In genomic region chr1:212677136-212677535, GRCh38 we compare ENCODE assay signal across 21 cellular contexts. TPM values are rescaled to one million over a fixed set of nuclear protein-coding genes. Genes with fewer than 3 reads are reported as not detected.
DNase-seq lines count a peak whose midpoint lies in the region; ATAC-seq and TF ChIP-seq lines count a peak whose summit lies in the region.
"Had no signal": no experiment of that assay in that cellular context is flagged by ENCODE, and none has a peak within 500 bp of the region (broad histone marks: within the 10 kb centered on the region; RNA-seq: fewer than 3 reads in every experiment).

No MANE protein-coding gene starts in this region.

- peaks cover 47% of the 10 kb centered on the region for H3K4me1 Mint-ChIP-seq in activated CD8-positive, alpha-beta memory T cell treated with anti-CD3 and anti-CD28 coated beads, Interleukin-2, amount 10 ng/mL, durations not matched to agents 7 days and 5 days
- H3K4me1 Mint-ChIP-seq in glutamatergic neuron (ENCODE audit: low read depth, unreplicated experiment): peaks cover 12% of the 10 kb centered on the region
- H3K4me1 Mint-ChIP-seq in activated CD4-positive, alpha-beta memory T cell treated with anti-CD3 and anti-CD28 coated beads, Interleukin-2, amount 10 ng/mL, durations not matched to agents 7 days and 5 days: peaks cover 43% of the 10 kb centered on the region

- TF ChIP-seq POLR2A in gastrocnemius medialis (IDR thresholded peaks at IDR 0.05): no peak

- H3K36me3 ChIP-seq in OCI-LY7 (ENCODE audit: insufficient read depth, low read length) (no peaks in the 10 kb centered on the region), gastrocnemius medialis (no peaks in the 10 kb centered on the region)
- H3K36me3 ChIP-seq: BLaER1 treated with 17β-estradiol and CSF1 and Interleukin-3, amounts not matched to agents 10 nM and 100 nM; MG63 had no signal

- no peaks in the 10 kb centered on the region for H3K79me2 ChIP-seq in OCI-LY7 (ENCODE audit: insufficient read depth, low read depth, low read length)

- H3K9me2 ChIP-seq in OCI-LY7 (ENCODE audit: insufficient read depth, low read length): no peaks in the 10 kb centered on the region

- H2AFZ ChIP-seq in OCI-LY7 (ENCODE audit: low read length): no peak overlapping the region

- H4K20me1 ChIP-seq in OCI-LY7 (ENCODE audit: insufficient read depth, low read length): no peaks in the 10 kb centered on the region
- H4K20me1 ChIP-seq: BLaER1 treated with 17β-estradiol and CSF1 and Interleukin-3, amounts not matched to agents 10 nM and 100 nM had no signal

- ATAC-seq in activated CD8-positive, alpha-beta memory T cell treated with anti-CD3 and anti-CD28 coated beads, Interleukin-2, amount 10 ng/mL, durations not matched to agents 7 days and 5 days: no peak
- no peak for ATAC-seq in GM19467 (IDR thresholded peaks at IDR 0.05; ENCODE audit: unreplicated experiment)
- ATAC-seq in gastrocnemius medialis: no peak

- peaks cover 2% of the 10 kb centered on the region for H3K36me3 Mint-ChIP-seq in activated CD8-positive, alpha-beta memory T cell treated with anti-CD3 and anti-CD28 coated beads, Interleukin-2, amount 10 ng/mL, durations not matched to agents 7 days and 5 days
- no peaks in the 10 kb centered on the region for H3K36me3 Mint-ChIP-seq in glutamatergic neuron (ENCODE audit: unreplicated experiment)
- H3K36me3 Mint-ChIP-seq in activated CD4-positive, alpha-beta memory T cell treated with anti-CD3 and anti-CD28 coated beads, Interleukin-2, amount 10 ng/mL, durations not matched to agents 7 days and 5 days (ENCODE audit: low read depth): no peaks in the 10 kb centered on the region
- H3K36me3 Mint-ChIP-seq: CD8-positive, alpha-beta memory T cell had no signal

- in situ Hi-C loops in gastrocnemius medialis (cut with MboI; ENCODE audit: low sequenced_read_pairs in 4 of 4): no loop called here

- H3K27ac ChIP-seq in OCI-LY7 (ENCODE audit: low read depth, low read length, poor library complexity, severe bottlenecking) (no peak overlapping the region), gastrocnemius medialis (no peak overlapping the region)

- BruUV-seq in OCI-LY7 (replicated peaks; lab: Mats Ljungman, UMichigan): no TSS peak

- H3K27me3 ChIP-seq in gastrocnemius medialis: no peaks in the 10 kb centered on the region
- H3K27me3 ChIP-seq: BLaER1 treated with 17β-estradiol and CSF1 and Interleukin-3, amounts not matched to agents 10 nM and 100 nM had no signal

- TF ChIP-seq CTCF in GM12873 (IDR thresholded peaks at IDR 0.05; ENCODE audit: insufficient read depth, low read depth, low read length, missing control alignments) (peak; percentile 8), OCI-LY7 (conservative IDR thresholded peaks at IDR 0.05; ENCODE audit: low read length) (peak; percentile 32; the same call in 1 of the 2 replicates), glutamatergic neuron (IDR thresholded peaks at IDR 0.05; ENCODE audit: partially characterized antibody, unreplicated experiment) (no peak), gastrocnemius medialis (IDR thresholded peaks at IDR 0.05 in 4 of 5, conservative IDR thresholded peaks at IDR 0.05 in 1 of 5) (no peak)

- no peaks in the 10 kb centered on the region for H3K9me3 ChIP-seq in OCI-LY7 (ENCODE audit: low read length)
- no peaks in the 10 kb centered on the region for H3K9me3 ChIP-seq in gastrocnemius medialis
- H3K9me3 ChIP-seq: BLaER1 treated with 17β-estradiol and CSF1 and Interleukin-3, amounts not matched to agents 10 nM and 100 nM; MG63 had no signal

- H3K27me3 Mint-ChIP-seq in activated CD8-positive, alpha-beta memory T cell treated with anti-CD3 and anti-CD28 coated beads, Interleukin-2, amount 10 ng/mL, durations not matched to agents 7 days and 5 days: no peaks in the 10 kb centered on the region
- H3K27me3 Mint-ChIP-seq in glutamatergic neuron (ENCODE audit: unreplicated experiment): no peaks in the 10 kb centered on the region
- no peaks in the 10 kb centered on the region for H3K27me3 Mint-ChIP-seq in activated CD4-positive, alpha-beta memory T cell treated with anti-CD3 and anti-CD28 coated beads, Interleukin-2, amount 10 ng/mL, durations not matched to agents 7 days and 5 days
- H3K27me3 Mint-ChIP-seq: CD8-positive, alpha-beta memory T cell had no signal

- intact Hi-C loops in OCI-LY7 (cut with micrococcal nuclease; ENCODE audit: unreplicated experiment) (no loop called here), gastrocnemius medialis (cut with DNase I; ENCODE audit: low total_unique reads) (no loop called here)

- H3K4me3 ChIP-seq in OCI-LY7 (ENCODE audit: low read depth, low read length, poor library complexity, severe bottlenecking) (no peak overlapping the region), gastrocnemius medialis (no peak overlapping the region)
- H3K4me3 ChIP-seq: BLaER1 treated with 17β-estradiol and CSF1 and Interleukin-3, amounts not matched to agents 10 nM and 100 nM; MG63 had no signal

- H3K4me2 ChIP-seq in OCI-LY7 (ENCODE audit: low read length): no peak overlapping the region

- no peaks in the 10 kb centered on the region for H3K9me3 Mint-ChIP-seq in activated CD8-positive, alpha-beta memory T cell treated with anti-CD3 and anti-CD28 coated beads, Interleukin-2, amount 10 ng/mL, durations not matched to agents 7 days and 5 days (ENCODE audit: low read depth)
- H3K9me3 Mint-ChIP-seq in glutamatergic neuron (ENCODE audit: unreplicated experiment): peaks cover 2% of the 10 kb centered on the region
- no peaks in the 10 kb centered on the region for H3K9me3 Mint-ChIP-seq in activated CD4-positive, alpha-beta memory T cell treated with anti-CD3 and anti-CD28 coated beads, Interleukin-2, amount 10 ng/mL, durations not matched to agents 7 days and 5 days
- H3K9me3 Mint-ChIP-seq: CD8-positive, alpha-beta memory T cell; H9 had no signal

- CTCF ChIA-PET in activated CD8-positive, alpha-beta memory T cell treated with anti-CD3 and anti-CD28 coated beads, Interleukin-2, amount 10 ng/mL, durations not matched to agents 7 days and 5 days (lab: Charles Lee): interaction anchor here (0.7 to 4.7 kb wide), 7 partner anchors 9 to 632 kb away, joined by 3 to 49 read pairs (median 9); no protein-coding TSS in a partner anchor
- CTCF ChIA-PET in OCI-LY7 (lab: Charles Lee; ENCODE audit: unreplicated experiment): interaction anchor here (1.0 kb wide), 1 partner anchor 12 kb away, joined by 4 read pairs; no protein-coding TSS in a partner anchor
- CTCF ChIA-PET in activated CD4-positive, alpha-beta memory T cell treated with anti-CD3 and anti-CD28 coated beads, Interleukin-2, amount 10 ng/mL, durations not matched to agents 7 days and 5 days (lab: Charles Lee): interaction anchor here (3.5 kb wide), 1 partner anchor 10 kb away, joined by 33 read pairs; no protein-coding TSS in a partner anchor

- no peak overlapping the region for H3K27ac Mint-ChIP-seq in activated CD8-positive, alpha-beta memory T cell treated with anti-CD3 and anti-CD28 coated beads, Interleukin-2, amount 10 ng/mL, durations not matched to agents 7 days and 5 days
- peak overlapping the region; percentile 70 for H3K27ac Mint-ChIP-seq in glutamatergic neuron (ENCODE audit: unreplicated experiment)
- no peak overlapping the region for H3K27ac Mint-ChIP-seq in activated CD4-positive, alpha-beta memory T cell treated with anti-CD3 and anti-CD28 coated beads, Interleukin-2, amount 10 ng/mL, durations not matched to agents 7 days and 5 days
- H3K27ac Mint-ChIP-seq: H9 had no signal

- H3K4me1 ChIP-seq in OCI-LY7 (ENCODE audit: insufficient read depth, low read length, poor library complexity, severe bottlenecking): peaks cover 12% of the 10 kb centered on the region
- no peaks in the 10 kb centered on the region for H3K4me1 ChIP-seq in gastrocnemius medialis

- peak; percentile 43 for DNase-seq in activated CD8-positive, alpha-beta memory T cell treated with anti-CD3 and anti-CD28 coated beads, Interleukin-2, amount 50 U/mL, for 48 hours
- DNase-seq in activated CD8-positive, alpha-beta memory T cell treated with anti-CD3 and anti-CD28 coated beads, Interleukin-2, amount 10 ng/mL, durations not matched to agents 7 days and 5 days: no peak
- no peak for DNase-seq in OCI-LY7 (ENCODE audit: low spot score)
- DNase-seq in glutamatergic neuron: no peak
- no peak for DNase-seq in gastrocnemius medialis
- no peak for DNase-seq in activated CD4-positive, alpha-beta memory T cell treated with anti-CD3 and anti-CD28 coated beads, Interleukin-2, amount 10 ng/mL, durations not matched to agents 7 days and 5 days
- DNase-seq: CD8-positive, alpha-beta memory T cell; DMS79; IMR-90; Karpas-422; MG63; NCI-H1092; NCI-H2081 treated with DMSO at 0.1 percent for 48 hours; NCI-H226; NCI-H524 treated with DMSO at 0.1 percent for 48 hours; RPMI8226; SIG-M5 had no signal

- POLR2A ChIA-PET in OCI-LY7 (lab: Charles Lee): interaction anchor here (0.9 to 1.4 kb wide), 3 partner anchors 54 to 69 kb away, joined by 3 read pairs; partner anchors contain the start of gene ATF3
- POLR2A ChIA-PET in activated CD4-positive, alpha-beta memory T cell treated with anti-CD3 and anti-CD28 coated beads, Interleukin-2, amount 10 ng/mL, durations not matched to agents 7 days and 5 days (lab: Charles Lee): interaction anchor here (2.7 kb wide), 1 partner anchor 9 kb away, joined by 12 read pairs; no protein-coding TSS in a partner anchor

- H3K4me3 Mint-ChIP-seq in activated CD8-positive, alpha-beta memory T cell treated with anti-CD3 and anti-CD28 coated beads, Interleukin-2, amount 10 ng/mL, durations not matched to agents 7 days and 5 days: no peak overlapping the region
- no peak overlapping the region for H3K4me3 Mint-ChIP-seq in glutamatergic neuron (ENCODE audit: unreplicated experiment)
- H3K4me3 Mint-ChIP-seq in activated CD4-positive, alpha-beta memory T cell treated with anti-CD3 and anti-CD28 coated beads, Interleukin-2, amount 10 ng/mL, durations not matched to agents 7 days and 5 days: no peak overlapping the region
- H3K4me3 Mint-ChIP-seq: H9 had no signal

RNA-seq across cellular contexts. Expression of gene BATF3, which starts 22.5 kb away (rescaled TPM):
- 100 to 1,000 TPM; 109 to 130 TPM for total RNA-seq in activated CD8-positive, alpha-beta memory T cell treated with anti-CD3 and anti-CD28 coated beads, Interleukin-2, amount 10 ng/mL, durations not matched to agents 7 days and 5 days
- total RNA-seq in OCI-LY7 (2014; rRNA removed; shearing (Covaris generic)): 2.1 and 2.3 TPM in 2 replicates
- total RNA-seq in OCI-LY7 (2022) (3.1 and 4.2 TPM in 2 replicates), glutamatergic neuron (ENCODE audit: unreplicated experiment) (0.56 TPM), gastrocnemius medialis (1 to 10 TPM in 1 of 4 donors, under 1 TPM in 1, not detected in 2; 0.38 to 5.1 TPM)
- 10 to 100 TPM; 56.5 to 56.7 TPM for total RNA-seq in activated CD4-positive, alpha-beta memory T cell treated with anti-CD3 and anti-CD28 coated beads, Interleukin-2, amount 10 ng/mL, durations not matched to agents 7 days and 5 days

Comparison
In these comparisons a context has a peak if more than half of its experiments do, and no peak if none do; other contexts are left out.
1. CTCF ChIP-seq: peak in GM12873 (single experiment) and OCI-LY7 (single experiment); none in glutamatergic neuron (single experiment) and gastrocnemius medialis (0 of 5).
2. RNA of gene BATF3, which starts 22.5 kb away (total RNA-seq): 109 to 130 TPM in activated CD8-positive, alpha-beta memory T cell treated with anti-CD3 and anti-CD28 coated beads, Interleukin-2, amount 10 ng/mL, durations not matched to agents 7 days and 5 days and 56.5 to 56.7 TPM in activated CD4-positive, alpha-beta memory T cell treated with anti-CD3 and anti-CD28 coated beads, Interleukin-2, amount 10 ng/mL, durations not matched to agents 7 days and 5 days; 2.1 to 4.2 TPM in OCI-LY7, 0.56 TPM in glutamatergic neuron (single experiment) and 0.38 to 5.1 TPM in gastrocnemius medialis; every median in the first group is over 4 times any median in the second.